8 cellular contexts compared by ENCODE assay signal in the genomic region with DNA sequence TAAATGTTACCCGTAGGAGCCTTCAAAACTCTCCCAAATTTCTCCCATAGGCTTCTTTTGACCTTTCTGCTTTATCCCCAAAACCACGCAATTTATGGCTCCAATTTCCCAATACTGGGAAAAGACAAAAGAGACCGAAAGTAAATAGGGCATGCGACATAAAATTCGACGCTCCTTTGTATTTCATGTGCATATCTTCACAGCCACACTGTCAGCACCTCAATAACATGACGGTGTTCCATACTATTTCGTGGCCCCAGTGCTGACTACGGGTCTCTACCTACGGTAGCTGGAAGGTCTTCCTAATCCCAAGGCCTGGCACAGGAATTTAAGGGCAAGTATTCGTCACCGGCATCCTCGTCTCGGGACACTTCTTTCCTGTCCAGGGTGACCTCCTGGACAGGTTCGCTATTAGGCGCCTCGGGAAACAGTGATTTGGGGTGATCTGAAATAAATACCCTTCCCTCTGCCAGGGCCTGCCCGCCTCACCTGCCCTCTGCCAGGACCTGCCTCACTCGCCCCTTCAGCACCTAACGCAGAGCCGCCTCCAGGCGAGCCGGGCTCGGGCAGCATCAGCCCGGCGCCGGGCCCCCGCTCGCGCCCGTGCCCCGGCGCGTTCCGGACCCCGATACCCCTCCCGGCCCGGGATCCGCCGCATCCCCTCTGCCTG. TPM values are rescaled to one million over a fixed set of nuclear protein-coding genes. Genes with fewer than 3 reads are reported as not detected.
DNase-seq lines count a peak whose midpoint lies in the region; ATAC-seq, FAIRE-seq and TF ChIP-seq lines count a peak whose summit lies in the region.

No MANE protein-coding gene starts in this region.

- H2AFZ ChIP-seq in ACC112 (ENCODE audit: low read length, unreplicated experiment) (peak overlapping the region; percentile 99), endothelial cell of umbilical vein (ENCODE audit: low read depth, low read length) (peak overlapping the region; percentile 61)

- H3K9me3 Mint-ChIP-seq in activated CD8-positive, alpha-beta memory T cell treated with anti-CD3 and anti-CD28 coated beads, Interleukin-2, amount 10 ng/mL, durations not matched to agents 7 days and 5 days (ENCODE audit: low read depth), result no peaks in the 10 kb centered on the region

- POLR2A ChIA-PET in endothelial cell of umbilical vein (lab: Charles Lee), result interaction anchor here (0.7 to 1.8 kb wide), 2 partner anchors 55 to 807 kb away, joined by 4 to 12 read pairs; no protein-coding TSS in a partner anchor

- FAIRE-seq in endothelial cell of umbilical vein (lab: Jason Lieb, UNC), result no peak

- H3K36me3 ChIP-seq in ACC112 (ENCODE audit: insufficient read depth, low read length) (no peaks in the 10 kb centered on the region), endothelial cell of umbilical vein (ENCODE audit: control insufficient read depth in 2 of 2, extremely low read depth in 1 of 2, insufficient read depth in 2 of 2, low read length in 2 of 2) (no peaks in the 10 kb centered on the region), mucosa of stomach (ENCODE audit: control insufficient read depth, insufficient read depth, low read length) (no peaks in the 10 kb centered on the region)

- H3K4me3 ChIP-seq in ACC112 (ENCODE audit: low read depth, low read length), result peak overlapping the region; percentile 97
- H3K4me3 ChIP-seq in endothelial cell of umbilical vein (replicated peaks in 1 of 3; ENCODE audit: insufficient read depth in 1 of 3, low read depth in 1 of 3, low read length in 3 of 3), result peak overlapping the region; percentile 23 to 92 (median 66)
- peak overlapping the region; percentile 23 for H3K4me3 ChIP-seq in mucosa of stomach (ENCODE audit: low read length)

- H3K27me3 ChIP-seq in ACC112 (ENCODE audit: insufficient read depth, low read length) (no peaks in the 10 kb centered on the region), endothelial cell of umbilical vein (ENCODE audit: control insufficient read depth in 2 of 2, insufficient read depth in 2 of 2, low read length in 2 of 2) (peaks cover 0 to 4% of the 10 kb centered on the region in 2 experiments), mucosa of stomach (ENCODE audit: control insufficient read depth, insufficient read depth, low read length) (no peaks in the 10 kb centered on the region)

- H3K27ac Mint-ChIP-seq in activated CD8-positive, alpha-beta memory T cell treated with anti-CD3 and anti-CD28 coated beads, Interleukin-2, amount 10 ng/mL, durations not matched to agents 7 days and 5 days, result peak overlapping the region; percentile 9

- H3K9me1 ChIP-seq in endothelial cell of umbilical vein (replicated peaks; ENCODE audit: control insufficient read depth, extremely low read depth, insufficient read depth, low read length), result no peaks in the 10 kb centered on the region

- no peak for TF ChIP-seq CTCF in endothelial cell of umbilical vein (IDR thresholded peaks at IDR 0.05; ENCODE audit: extremely low read depth in 1 of 2, insufficient read depth in 1 of 2, low read depth in 1 of 2, low read length in 2 of 2)

- peaks cover 10% of the 10 kb centered on the region for H3K4me1 ChIP-seq in ACC112 (ENCODE audit: control insufficient read depth, insufficient read depth, low read length, unreplicated experiment)
- H3K4me1 ChIP-seq in endothelial cell of umbilical vein (ENCODE audit: control insufficient read depth, extremely low read depth, insufficient read depth, low read length), result peaks cover 7% of the 10 kb centered on the region
- peaks cover 6% of the 10 kb centered on the region for H3K4me1 ChIP-seq in mucosa of stomach (ENCODE audit: control insufficient read depth, insufficient read depth, low read length)

- H3K79me2 ChIP-seq in ACC112 (ENCODE audit: control insufficient read depth, insufficient read depth, low read length, unreplicated experiment), result peaks cover 25% of the 10 kb centered on the region
- peaks cover 2% of the 10 kb centered on the region for H3K79me2 ChIP-seq in endothelial cell of umbilical vein (ENCODE audit: control insufficient read depth, insufficient read depth, low read length)

- peaks cover 27% of the 10 kb centered on the region for H3K4me1 Mint-ChIP-seq in activated CD8-positive, alpha-beta memory T cell treated with anti-CD3 and anti-CD28 coated beads, Interleukin-2, amount 10 ng/mL, durations not matched to agents 7 days and 5 days

- dilution Hi-C loops in endothelial cell of umbilical vein (cut with MboI; ENCODE audit: extremely low pct_ligation_motif_present, low sequenced_read_pairs), result no loop called here

- BruUV-seq in endothelial cell of umbilical vein (replicated peaks; lab: Mats Ljungman, UMichigan), result no TSS peak

- ATAC-seq in GM18858 (IDR thresholded peaks at IDR 0.05; ENCODE audit: unreplicated experiment), result peak; percentile 43
- ATAC-seq in HG03095 (IDR thresholded peaks at IDR 0.05; ENCODE audit: unreplicated experiment), result peak; percentile 62
- ATAC-seq in activated CD8-positive, alpha-beta memory T cell treated with anti-CD3 and anti-CD28 coated beads, Interleukin-2, amount 10 ng/mL, durations not matched to agents 7 days and 5 days, result peak; percentile 81

- peaks cover 2% of the 10 kb centered on the region for H3K36me3 Mint-ChIP-seq in activated CD8-positive, alpha-beta memory T cell treated with anti-CD3 and anti-CD28 coated beads, Interleukin-2, amount 10 ng/mL, durations not matched to agents 7 days and 5 days

- no peak for TF ChIP-seq POLR2A in endothelial cell of umbilical vein (IDR thresholded peaks at IDR 0.05; ENCODE audit: low read depth, low read length)

- H3K4me2 ChIP-seq in endothelial cell of umbilical vein (ENCODE audit: insufficient read depth, low read length), result peak overlapping the region; percentile 94

- H4K20me1 ChIP-seq in endothelial cell of umbilical vein (replicated peaks; ENCODE audit: control insufficient read depth, extremely low read depth, insufficient read depth, low read length), result no peaks in the 10 kb centered on the region

- DNase-seq in NCI-H526 treated with DMSO at 0.1 percent for 48 hours (lab: John Stamatoyannopoulos, UW) (peak; percentile 65), endothelial cell of umbilical vein (ENCODE audit: low read depth, low spot score) (peak; percentile 43)
- DNase-seq in activated CD8-positive, alpha-beta memory T cell treated with anti-CD3 and anti-CD28 coated beads, Interleukin-2, amount 10 ng/mL, durations not matched to agents 7 days and 5 days, result peak; percentile 84
- DNase-seq in stimulated activated CD8-positive, alpha-beta memory T cell treated with anti-CD3 and anti-CD28 coated beads, Interleukin-4, amount 100 ng/mL, for 48 hours, result peak; percentile 76

- CTCF ChIA-PET in activated CD8-positive, alpha-beta memory T cell treated with anti-CD3 and anti-CD28 coated beads, Interleukin-2, amount 10 ng/mL, durations not matched to agents 7 days and 5 days (lab: Charles Lee), result interaction anchor here (0.8 to 3.5 kb wide), 5 partner anchors 27 to 384 kb away, joined by 3 to 20 read pairs (median 4); partner anchors contain the start of gene ASXL2
- CTCF ChIA-PET in endothelial cell of umbilical vein (lab: Charles Lee), result interaction anchor here (1.1 to 3.6 kb wide), 5 partner anchors 8 to 66 kb away, joined by 3 to 38 read pairs (median 15); no protein-coding TSS in a partner anchor

- intact Hi-C loops in endothelial cell of umbilical vein (cut with micrococcal nuclease), result loop anchor here (2.0 kb wide), 1 partner anchor 206 kb away; the partner anchor contains the start of gene ASXL2

- peak overlapping the region; percentile 79 for H3K4me3 Mint-ChIP-seq in activated CD8-positive, alpha-beta memory T cell treated with anti-CD3 and anti-CD28 coated beads, Interleukin-2, amount 10 ng/mL, durations not matched to agents 7 days and 5 days

- no peak overlapping the region for H3K27ac ChIP-seq in ACC112 (ENCODE audit: low read depth, low read length)
- H3K27ac ChIP-seq in endothelial cell of umbilical vein (ENCODE audit: insufficient read depth, low read depth, low read length), result no peak overlapping the region

- H3K9ac ChIP-seq in endothelial cell of umbilical vein (replicated peaks; ENCODE audit: extremely low read depth, insufficient read depth, low read length) (peak overlapping the region; percentile 71), mucosa of stomach (ENCODE audit: low read length) (peak overlapping the region; percentile 64)

- H3K9me3 ChIP-seq in endothelial cell of umbilical vein (replicated peaks; ENCODE audit: control insufficient read depth, insufficient read depth, low read length) (no peaks in the 10 kb centered on the region), mucosa of stomach (ENCODE audit: control insufficient read depth, low read length) (no peaks in the 10 kb centered on the region)

- peaks cover 22% of the 10 kb centered on the region for H3K27me3 Mint-ChIP-seq in activated CD8-positive, alpha-beta memory T cell treated with anti-CD3 and anti-CD28 coated beads, Interleukin-2, amount 10 ng/mL, durations not matched to agents 7 days and 5 days

TF ChIP-seq in endothelial cell of umbilical vein, 7 proteins besides CTCF, POLR2A, EP300 and RAD21:
- no peak for TF ChIP-seq EZH2 (IDR thresholded peaks at IDR 0.05; ENCODE audit: borderline replicate concordance, low read depth, low read length, severe bottlenecking)
- TF ChIP-seq MAX (IDR thresholded peaks at IDR 0.05; ENCODE audit: insufficient read depth, insufficient read length), result no peak
- TF ChIP-seq FOS (IDR thresholded peaks at IDR 0.05; ENCODE audit: borderline replicate concordance, insufficient read depth, low read length), result no peak
- no peak for TF ChIP-seq MYC (IDR thresholded peaks at IDR 0.05; ENCODE audit: low read depth, low read length)
- no peak for TF ChIP-seq GATA2 (IDR thresholded peaks at IDR 0.05; ENCODE audit: insufficient read depth, insufficient read length, low read depth, low read length)
- TF ChIP-seq JUN (IDR thresholded peaks at IDR 0.05; ENCODE audit: borderline replicate concordance, insufficient read depth, insufficient read length, low read depth), result no peak
- no peak for TF ChIP-seq POLR2AphosphoS5 (IDR thresholded peaks at IDR 0.05; ENCODE audit: insufficient read depth, low read depth, low read length)

RNA-seq across cellular contexts. Expression of gene DTNB, which starts 0.7 kb away (rescaled TPM):
- 10 to 100 TPM; 23.7 to 49.8 TPM for total RNA-seq in activated CD8-positive, alpha-beta memory T cell treated with anti-CD3 and anti-CD28 coated beads, Interleukin-2, amount 10 ng/mL, durations not matched to agents 7 days and 5 days
- 13.9 and 17.0 TPM in 2 replicates for total RNA-seq in endothelial cell of umbilical vein
- polyA plus RNA-seq in endothelial cell of umbilical vein, result 11.0 and 11.5 TPM in 2 replicates
- polyA plus RNA-seq in endothelial cell of umbilical vein (2011; cell fraction: cytosol; rRNA removed), result 9.1 and 9.6 TPM in 2 replicates
- 17.7 and 18.8 TPM in 2 replicates for polyA plus RNA-seq in endothelial cell of umbilical vein (2011; cell fraction: nucleus; rRNA removed)
- polyA plus RNA-seq in endothelial cell of umbilical vein (2012), result 11.6 and 13.6 TPM in 2 replicates
- polyA minus RNA-seq in endothelial cell of umbilical vein, result 25.4 and 28.8 TPM in 2 replicates
- polyA minus RNA-seq in endothelial cell of umbilical vein (2011; cell fraction: cytosol; rRNA and poly(A)+ RNA removed), result 10.8 TPM
- 37.2 and 68.2 TPM in 2 replicates for polyA minus RNA-seq in endothelial cell of umbilical vein (2011; cell fraction: nucleus; rRNA and poly(A)+ RNA removed)

Comparison
In these comparisons a context has a peak if more than half of its experiments do, and no peak if none do; other contexts are left out.
1. H3K4me3 ChIP-seq: peak in every context shown above with its lines; median percentile 97 in ACC112; 66 in endothelial cell of umbilical vein; 23 in mucosa of stomach.